25 cellular contexts compared by ENCODE assay signal in genomic region chr1:187630653-187631380, GRCh38.
"Had no signal": no experiment of that assay in that cellular context is flagged by ENCODE, and none has a peak within 500 bp of the region (broad histone marks: within the 10 kb centered on the region; RNA-seq: fewer than 3 reads in every experiment).

No MANE protein-coding gene starts in this region.

- H3K27me3 ChIP-seq: ascending aorta, esophagus squamous epithelium, pancreas, vagina had no signal

- H3K36me3 ChIP-seq: ascending aorta, esophagus squamous epithelium, pancreas, prostate gland, vagina had no signal

- DNase-seq: activated CD4-positive, alpha-beta memory T cell treated with anti-CD3 and anti-CD28 coated beads, Interleukin-2, amount 10 ng/mL, durations not matched to agents 7 days and 5 days; activated CD4-positive, alpha-beta T cell treated with anti-CD3 and anti-CD28 coated beads for 1 hour; activated CD4-positive, alpha-beta T cell treated with anti-CD3 and anti-CD28 coated beads, Interleukin-2, amount 10 ng/mL, durations not matched to agents 7 days and 5 days; activated CD8-positive, alpha-beta memory T cell treated with anti-CD3 and anti-CD28 coated beads, Interleukin-2, amount 50 U/mL, for 48 hours; activated gamma-delta T cell; activated naive CD4-positive, alpha-beta T cell treated with anti-CD3 and anti-CD28 coated beads, Interleukin-2, amount 10 ng/mL, durations not matched to agents 7 days and 5 days; activated naive CD8-positive, alpha-beta T cell treated with anti-CD3 and anti-CD28 coated beads, Interleukin-2, amount 10 ng/mL, durations not matched to agents 7 days and 5 days; activated T-cell treated with anti-CD3 and anti-CD28 coated beads, Interleukin-2, amount 50 U/mL, for 24 hours; esophagus squamous epithelium; foreskin melanocyte; left cardiac atrium; midbrain; naive thymus-derived CD4-positive, alpha-beta T cell; nucleus accumbens; pancreas; retina; stimulated activated CD4-positive, alpha-beta T cell treated with anti-CD3 and anti-CD28 coated beads, Interleukin-4, amount 100 ng/mL, for 24 hours; substantia nigra; T-helper 2 cell had no signal

- H3K4me3 ChIP-seq: ascending aorta, esophagus squamous epithelium, pancreas, prostate gland, skin epidermis, vagina had no signal

- H3K9me3 ChIP-seq: ascending aorta, pancreas, prostate gland, vagina had no signal

- H3K27ac ChIP-seq: ascending aorta, esophagus squamous epithelium, pancreas, prostate gland, skin epidermis, vagina had no signal

- H3K4me1 ChIP-seq: ascending aorta, esophagus squamous epithelium, pancreas, prostate gland, vagina had no signal

- ATAC-seq: left cardiac atrium; naive thymus-derived CD4-positive, alpha-beta T cell; pancreas; sciatic nerve; stimulated activated effector memory CD8-positive, alpha-beta T cell treated with anti-CD3 and anti-CD28 coated beads, Interleukin-12 subunit alpha, Interleukin-12 subunit beta, amount 100 ng/mL, for 72 hours had no signal
